ENCODE assay signal across 22 cellular contexts in the genomic region with DNA sequence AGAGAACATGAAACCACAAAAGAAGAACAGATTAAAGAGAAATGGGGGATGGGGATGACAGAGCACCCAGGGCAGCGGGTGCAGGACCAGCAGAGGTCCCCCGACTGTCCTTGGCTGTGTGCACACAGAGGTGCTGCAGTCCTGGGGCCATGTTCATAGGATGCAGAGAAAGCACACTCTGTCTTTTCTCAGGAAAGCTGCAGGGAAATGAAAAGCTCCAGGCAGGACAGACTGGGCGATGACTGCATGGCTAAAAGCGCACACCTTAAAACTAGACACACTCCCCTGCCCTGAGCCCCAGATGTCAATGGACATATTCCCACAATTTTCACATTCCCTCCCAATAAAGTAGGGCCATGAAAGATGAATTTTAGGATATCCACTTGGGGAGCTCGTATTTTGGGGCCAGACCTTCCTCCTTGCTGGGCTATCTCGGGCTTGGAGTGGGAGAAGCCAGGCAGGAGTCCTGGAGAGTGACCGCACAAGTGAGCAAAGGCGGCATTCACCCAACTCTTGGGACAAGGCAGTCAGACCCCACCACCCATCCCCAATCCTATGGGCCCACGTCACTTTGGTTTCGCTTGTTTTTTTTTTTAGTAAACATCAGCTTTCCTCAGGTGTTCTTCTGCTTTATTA. TPM values are rescaled to one million over a fixed set of nuclear protein-coding genes. Genes with fewer than 3 reads are reported as not detected.
A peak's percentile ranks its signal among the peaks of the same experiment; 100 is the strongest.
DNase-seq lines count a peak whose midpoint lies in the region; ATAC-seq and TF ChIP-seq lines count a peak whose summit lies in the region.
"Had no signal": no experiment of that assay in that cellular context is flagged by ENCODE, and none has a peak within 500 bp of the region (broad histone marks: within the 10 kb centered on the region; RNA-seq: fewer than 3 reads in every experiment).

No MANE protein-coding gene starts in this region.

- no peak for TF ChIP-seq POLR2A in spleen (IDR thresholded peaks at IDR 0.05)
- no peak for TF ChIP-seq POLR2A in esophagus squamous epithelium (IDR thresholded peaks at IDR 0.05)

- TF ChIP-seq CTCF in GM10266 (IDR thresholded peaks at IDR 0.05; ENCODE audit: control insufficient read depth, insufficient read depth, low read depth, missing control alignments) (no peak), spleen (IDR thresholded peaks at IDR 0.05 in 8 of 11, conservative IDR thresholded peaks at IDR 0.05 in 3 of 11) (no peak), esophagus squamous epithelium (IDR thresholded peaks at IDR 0.05) (no peak)

- H3K9me3 ChIP-seq in spleen (no peaks in the 10 kb centered on the region), esophagus squamous epithelium (no peaks in the 10 kb centered on the region)
- H3K9me3 ChIP-seq: uterus had no signal

- H3K36me3 ChIP-seq in spleen: no peaks in the 10 kb centered on the region
- no peaks in the 10 kb centered on the region for H3K36me3 ChIP-seq in esophagus squamous epithelium
- H3K36me3 ChIP-seq: uterus had no signal

- H3K27me3 ChIP-seq in spleen (replicated peaks in 1 of 7): peaks cover 0 to 50% (median 11%) of the 10 kb centered on the region in 7 donors
- H3K27me3 ChIP-seq in esophagus squamous epithelium: peaks cover 0 to 17% (median 0%) of the 10 kb centered on the region in 4 donors

- H3K4me1 ChIP-seq in spleen: peaks cover 0 to 7% (median 3%) of the 10 kb centered on the region in 6 donors
- peaks cover 16 to 75% (median 21%) of the 10 kb centered on the region in 3 donors for H3K4me1 ChIP-seq in esophagus squamous epithelium
- H3K4me1 ChIP-seq: foreskin keratinocyte, uterus had no signal

- H3K27ac ChIP-seq in spleen (no peak overlapping the region), esophagus squamous epithelium (no peak overlapping the region)
- H3K27ac ChIP-seq: foreskin keratinocyte, uterus had no signal

- H3K4me3 ChIP-seq in spleen (no peak overlapping the region), esophagus squamous epithelium (no peak overlapping the region)
- H3K4me3 ChIP-seq: uterus had no signal

- no peak for ATAC-seq in left ventricle myocardium superior
- ATAC-seq: foreskin keratinocyte; stimulated activated memory B cell treated with anti-CD40 and anti-IgM and Interleukin-4, amounts not matched to agents 10 μg/mL and 1 μg/mL and 100 μg/mL, for 72 hours had no signal

- 89 to 91% (median 90%) methylated on average over 10 of the region's 10 CpGs for WGBS in spleen, 5 donors
- 84 to 87% methylated on average over 10 of the region's 10 CpGs for WGBS in esophagus squamous epithelium, 2 donors

- intact Hi-C loops in left ventricle myocardium superior (cut with micrococcal nuclease) (no loop called here), spleen (cut with DNase I; ENCODE audit: low total_unique reads) (no loop called here), esophagus squamous epithelium (cut with DNase I) (no loop called here)

- DNase-seq in activated CD8-positive, alpha-beta memory T cell treated with anti-CD3 and anti-CD28 coated beads, Interleukin-2, amount 50 U/mL, for 4 hours: peak; percentile 8
- no peak for DNase-seq in activated CD8-positive, alpha-beta memory T cell treated with anti-CD3 and anti-CD28 coated beads, Interleukin-2, amount 50 U/mL, for 48 hours
- DNase-seq in GM10266 (ENCODE audit: extremely low spot score) (peak; percentile 35), left ventricle myocardium superior (peak; percentile 25), spleen (peak; percentile 71), NCI-H1417 treated with DMSO at 0.1 percent for 48 hours (lab: John Stamatoyannopoulos, UW) (no peak), esophagus squamous epithelium (lab: John Stamatoyannopoulos, UW) (no peak), T-helper 9 cell (no peak)
- DNase-seq: activated naive CD8-positive, alpha-beta T cell treated with anti-CD3 and anti-CD28 coated beads for 36 hours; cortex of kidney; DND-41; foreskin keratinocyte; GOT3; NCI-H1048; NCI-H2107; NCI-H526; stimulated activated CD4-positive, alpha-beta T cell treated with anti-CD3 and anti-CD28 coated beads, Interleukin-12 subunit alpha, Interleukin-12 subunit beta, amount 100 ng/mL, for 4 hours had no signal

RNA-seq across cellular contexts. Expression of a gene that starts 13.0 kb away (rescaled TPM):
- not detected for total RNA-seq in left ventricle myocardium superior
- total RNA-seq in spleen: not detected
- polyA plus RNA-seq in spleen: not detected
- total RNA-seq in esophagus squamous epithelium: 1 to 10 TPM; 7.6 to 8.3 (median 8.1) TPM
- total RNA-seq: activated naive CD8-positive, alpha-beta T cell treated with anti-CD3 and anti-CD28 coated beads for 36 hours; CD4-positive, alpha-beta memory T cell; pulmonary artery endothelial cell had no signal
- polyA plus RNA-seq: AG04450; CD4-positive, alpha-beta memory T cell had no signal

RNA-seq across cellular contexts. Expression of a gene that starts 35.4 kb away (rescaled TPM):
- total RNA-seq in left ventricle myocardium superior: 3.6 TPM
- total RNA-seq in spleen: 1 to 10 TPM in 6 of 7 donors, under 1 TPM in 1; 0.92 to 8.4 (median 3.2) TPM
- 1 to 10 TPM in 2 of 3 donors, under 1 TPM in 1; 0.20 to 1.5 (median 1.0) TPM for polyA plus RNA-seq in spleen
- total RNA-seq in esophagus squamous epithelium: 1 to 10 TPM in 2 of 4 donors, under 1 TPM in 2; 0.31 to 2.7 (median 1.0) TPM

Comparison
In these comparisons a context has a peak if more than half of its experiments do, and no peak if none do; other contexts are left out.
1. DNase-seq: peak in activated CD8-positive, alpha-beta memory T cell treated with anti-CD3 and anti-CD28 coated beads, Interleukin-2, amount 50 U/mL, for 4 hours (single experiment), GM10266 (single experiment), left ventricle myocardium superior (single experiment) and spleen (single experiment); none in activated CD8-positive, alpha-beta memory T cell treated with anti-CD3 and anti-CD28 coated beads, Interleukin-2, amount 50 U/mL, for 48 hours (single experiment), NCI-H1417 treated with DMSO at 0.1 percent for 48 hours (single experiment), esophagus squamous epithelium (single experiment) and T-helper 9 cell (single experiment).